Comparison of ENCODE assay signal across 24 cellular contexts in the genomic region with DNA sequence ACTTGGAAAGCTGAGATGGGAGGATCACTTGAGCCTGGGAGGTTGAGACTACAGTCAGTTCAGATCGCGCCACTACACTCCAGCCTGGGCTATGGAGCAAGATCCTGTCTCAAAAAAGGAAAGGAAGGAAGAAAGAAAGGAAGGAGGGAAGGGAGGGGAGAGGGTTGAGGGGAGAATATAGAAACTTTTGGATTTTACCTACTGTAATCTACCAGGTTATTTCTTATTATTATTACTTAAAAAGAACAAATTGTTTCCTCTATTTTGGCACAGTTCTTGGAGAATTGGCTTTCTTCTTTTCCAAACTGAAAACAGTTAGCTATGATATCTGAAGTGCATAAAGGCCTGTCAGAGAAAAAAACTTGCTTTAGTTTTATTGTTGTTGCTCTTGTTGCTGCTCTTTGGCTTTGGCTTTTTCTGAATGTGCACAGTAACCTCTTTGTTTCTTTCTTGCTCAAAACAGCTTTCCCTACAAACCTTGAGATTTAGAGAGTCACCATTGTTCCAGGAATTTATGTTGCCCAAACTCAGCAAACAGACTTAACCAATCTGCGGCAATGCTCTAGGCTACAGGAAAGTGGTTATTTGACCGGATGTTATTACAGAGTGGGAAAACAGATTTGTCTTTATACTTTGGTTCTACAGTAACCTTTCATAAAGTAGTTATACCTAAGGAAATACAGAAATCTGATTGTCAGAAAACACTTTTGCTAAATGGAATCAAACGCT.
DNase-seq lines count a peak whose midpoint lies in the region; ATAC-seq, FAIRE-seq and TF ChIP-seq lines count a peak whose summit lies in the region.
"Had no signal": no experiment of that assay in that cellular context is flagged by ENCODE, and none has a peak within 500 bp of the region (broad histone marks: within the 10 kb centered on the region; RNA-seq: fewer than 3 reads in every experiment).

No MANE protein-coding gene starts in this region.

- DNase-seq in H54 (ENCODE audit: insufficient read length, low spot score): no peak
- DNase-seq in epithelial cell of esophagus (ENCODE audit: low read depth): peak; percentile 14
- no peak for DNase-seq in osteoblast (ENCODE audit: insufficient read length, low spot score, missing footprints)
- DNase-seq in Karpas-422: no peak
- DNase-seq: C1 segment of cervical spinal cord, DMS 273 treated with DMSO at 0.1 percent for 48 hours, GF-D8, MV-4-11, NCI-H1417 treated with DMSO at 0.1 percent for 48 hours, NCI-H2029 treated with DMSO at 0.1 percent for 48 hours, NCI-H2171 treated with DMSO at 0.1 percent for 48 hours, NCI-H748 treated with DMSO at 0.1 percent for 48 hours, PC-9 had no signal

- no peak for TF ChIP-seq CTCF in VCaP (conservative IDR thresholded peaks at IDR 0.05)
- no peak for TF ChIP-seq CTCF in epithelial cell of esophagus (IDR thresholded peaks at IDR 0.05; ENCODE audit: insufficient read depth, low read depth, low read length, missing control alignments)
- TF ChIP-seq CTCF in osteoblast (IDR thresholded peaks at IDR 0.05; ENCODE audit: extremely low read depth, low read depth, low read length): no peak

- H3K9me2 ChIP-seq in Karpas-422 (replicated peaks; ENCODE audit: insufficient read depth, low read length): no peaks in the 10 kb centered on the region

- H2AFZ ChIP-seq in osteoblast (ENCODE audit: low read length): peak overlapping the region; percentile 40
- no peak overlapping the region for H2AFZ ChIP-seq in Karpas-422 (ENCODE audit: low read length)
- H2AFZ ChIP-seq: PC-9 had no signal

- TF ChIP-seq POLR2A in H54 (IDR thresholded peaks at IDR 0.05; ENCODE audit: low read depth, low read length): no peak

- peak; percentile 36 for FAIRE-seq in H54 (lab: Jason Lieb, UNC)
- FAIRE-seq: A549, GM12891, GM18507, K562 had no signal

- H3K27ac ChIP-seq in VCaP (peak overlapping the region; percentile 42; the same call in 1 of the 2 replicates), osteoblast (ENCODE audit: low read depth, low read length) (no peak overlapping the region), Karpas-422 (ENCODE audit: low read length) (no peak overlapping the region)
- H3K27ac ChIP-seq: A549, HL-60, PC-9, SK-N-MC had no signal

- H3K4me2 ChIP-seq in osteoblast (ENCODE audit: insufficient read depth, low read length): no peak overlapping the region
- no peak overlapping the region for H3K4me2 ChIP-seq in Karpas-422 (ENCODE audit: low read depth, low read length, poor library complexity, severe bottlenecking)
- H3K4me2 ChIP-seq: A549, PC-9 had no signal

- H3K36me3 ChIP-seq in osteoblast (ENCODE audit: insufficient read depth, low read length): no peaks in the 10 kb centered on the region
- H3K36me3 ChIP-seq in Karpas-422 (ENCODE audit: insufficient read depth, low read length): no peaks in the 10 kb centered on the region
- H3K36me3 ChIP-seq: HAP-1 had no signal

- H3K27me3 ChIP-seq in osteoblast (ENCODE audit: insufficient read depth, low read length) (no peaks in the 10 kb centered on the region), Karpas-422 (ENCODE audit: low read length) (no peaks in the 10 kb centered on the region)

- no peaks in the 10 kb centered on the region for H3K9me3 ChIP-seq in osteoblast (ENCODE audit: low read depth, low read length)
- peaks cover 10% of the 10 kb centered on the region for H3K9me3 ChIP-seq in Karpas-422 (ENCODE audit: low read length)
- H3K9me3 ChIP-seq: A549, HAP-1 had no signal

- H3K4me3 ChIP-seq in epithelial cell of esophagus (ENCODE audit: low read length) (no peak overlapping the region), osteoblast (ENCODE audit: insufficient read depth, low read length) (no peak overlapping the region), Karpas-422 (ENCODE audit: low read length) (no peak overlapping the region)
- H3K4me3 ChIP-seq: A549, HAP-1, K562, PC-9, SK-N-MC had no signal

- H3K79me2 ChIP-seq in osteoblast (ENCODE audit: insufficient read depth, low read length) (no peaks in the 10 kb centered on the region), Karpas-422 (ENCODE audit: low read length) (no peaks in the 10 kb centered on the region)

- H4K20me1 ChIP-seq in osteoblast (ENCODE audit: insufficient read depth, low read length): no peaks in the 10 kb centered on the region
- no peaks in the 10 kb centered on the region for H4K20me1 ChIP-seq in Karpas-422 (ENCODE audit: insufficient read depth, low read depth, low read length)

- H3K9ac ChIP-seq in Karpas-422 (ENCODE audit: low read length): no peak overlapping the region

- no peak for ATAC-seq in GM18861 (IDR thresholded peaks at IDR 0.05; ENCODE audit: unreplicated experiment)
- ATAC-seq in HG02610 (IDR thresholded peaks at IDR 0.05; ENCODE audit: unreplicated experiment): no peak
- ATAC-seq in GM21529 (IDR thresholded peaks at IDR 0.05; ENCODE audit: unreplicated experiment): no peak
- ATAC-seq: A549, K562 had no signal

- H3K4me1 ChIP-seq in osteoblast (ENCODE audit: insufficient read depth, low read length) (no peaks in the 10 kb centered on the region), Karpas-422 (ENCODE audit: low read length) (no peaks in the 10 kb centered on the region)
- H3K4me1 ChIP-seq: A549, HAP-1 had no signal
